In the genomic region with DNA sequence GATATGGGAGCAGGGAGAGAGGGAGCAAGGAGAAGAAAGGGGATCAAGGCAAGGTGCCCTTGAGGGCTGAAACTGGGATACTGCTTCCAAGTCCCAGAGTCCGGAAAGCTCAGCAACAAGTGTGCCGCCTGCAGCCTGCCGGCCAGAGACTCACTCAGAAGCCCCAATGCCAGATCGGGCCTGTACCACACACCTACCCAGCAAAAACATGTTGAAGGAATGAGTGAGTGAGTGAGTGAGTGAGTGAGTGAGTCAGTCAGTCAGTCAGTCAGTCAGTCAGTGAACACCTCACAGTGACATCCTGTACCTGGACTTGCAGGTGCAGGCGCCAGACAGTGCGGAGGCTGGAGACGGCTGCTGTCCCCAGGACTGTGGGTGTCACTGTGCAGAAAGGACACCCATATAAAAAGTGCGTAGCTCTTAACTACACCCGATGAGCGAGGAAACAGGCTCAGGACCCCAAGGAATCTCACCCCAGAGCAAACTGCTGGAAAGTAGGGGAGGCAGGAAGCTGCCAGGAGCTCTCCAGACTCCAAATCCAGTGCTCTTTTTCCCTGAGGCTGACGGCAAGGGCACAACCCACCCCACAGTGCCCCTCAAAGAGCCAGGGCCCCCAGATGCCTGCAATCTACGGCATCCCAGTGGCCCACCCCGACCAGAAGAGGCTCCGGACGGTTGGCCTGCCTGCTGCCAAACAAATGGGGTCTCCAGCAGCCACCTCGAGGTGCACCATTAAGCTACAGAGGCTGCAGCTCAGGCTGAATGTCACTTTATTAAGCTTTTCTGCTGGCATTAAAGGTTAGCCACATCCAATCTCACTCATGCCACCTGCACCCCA, we compare ENCODE assay signal across 1 cellular context.
TF ChIP-seq lines count a peak whose summit lies in the region.

No MANE protein-coding gene starts in this region.

TF ChIP-seq in WTC11, 78 proteins besides CTCF, POLR2A, EP300 and RAD21 (continued from another document):
- TF ChIP-seq, protein P1, sequence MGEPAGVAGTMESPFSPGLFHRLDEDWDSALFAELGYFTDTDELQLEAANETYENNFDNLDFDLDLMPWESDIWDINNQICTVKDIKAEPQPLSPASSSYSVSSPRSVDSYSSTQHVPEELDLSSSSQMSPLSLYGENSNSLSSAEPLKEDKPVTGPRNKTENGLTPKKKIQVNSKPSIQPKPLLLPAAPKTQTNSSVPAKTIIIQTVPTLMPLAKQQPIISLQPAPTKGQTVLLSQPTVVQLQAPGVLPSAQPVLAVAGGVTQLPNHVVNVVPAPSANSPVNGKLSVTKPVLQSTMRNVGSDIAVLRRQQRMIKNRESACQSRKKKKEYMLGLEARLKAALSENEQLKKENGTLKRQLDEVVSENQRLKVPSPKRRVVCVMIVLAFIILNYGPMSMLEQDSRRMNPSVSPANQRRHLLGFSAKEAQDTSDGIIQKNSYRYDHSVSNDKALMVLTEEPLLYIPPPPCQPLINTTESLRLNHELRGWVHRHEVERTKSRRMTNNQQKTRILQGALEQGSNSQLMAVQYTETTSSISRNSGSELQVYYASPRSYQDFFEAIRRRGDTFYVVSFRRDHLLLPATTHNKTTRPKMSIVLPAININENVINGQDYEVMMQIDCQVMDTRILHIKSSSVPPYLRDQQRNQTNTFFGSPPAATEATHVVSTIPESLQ (CRISPR knock-in tag; IDR thresholded peaks at IDR 0.05): no peak
- TF ChIP-seq, protein P2, sequence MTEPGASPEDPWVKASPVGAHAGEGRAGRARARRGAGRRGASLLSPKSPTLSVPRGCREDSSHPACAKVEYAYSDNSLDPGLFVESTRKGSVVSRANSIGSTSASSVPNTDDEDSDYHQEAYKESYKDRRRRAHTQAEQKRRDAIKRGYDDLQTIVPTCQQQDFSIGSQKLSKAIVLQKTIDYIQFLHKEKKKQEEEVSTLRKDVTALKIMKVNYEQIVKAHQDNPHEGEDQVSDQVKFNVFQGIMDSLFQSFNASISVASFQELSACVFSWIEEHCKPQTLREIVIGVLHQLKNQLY (CRISPR knock-in tag; IDR thresholded peaks at IDR 0.05): no peak
- TF ChIP-seq ZNF317 (CRISPR knock-in tag; IDR thresholded peaks at IDR 0.05; ENCODE audit: borderline replicate concordance, low read depth) (no peak), ZBTB21 (CRISPR knock-in tag; IDR thresholded peaks at IDR 0.05; ENCODE audit: borderline replicate concordance) (no peak), E2F5 (CRISPR knock-in tag; IDR thresholded peaks at IDR 0.05) (no peak)
- TF ChIP-seq, protein P3, sequence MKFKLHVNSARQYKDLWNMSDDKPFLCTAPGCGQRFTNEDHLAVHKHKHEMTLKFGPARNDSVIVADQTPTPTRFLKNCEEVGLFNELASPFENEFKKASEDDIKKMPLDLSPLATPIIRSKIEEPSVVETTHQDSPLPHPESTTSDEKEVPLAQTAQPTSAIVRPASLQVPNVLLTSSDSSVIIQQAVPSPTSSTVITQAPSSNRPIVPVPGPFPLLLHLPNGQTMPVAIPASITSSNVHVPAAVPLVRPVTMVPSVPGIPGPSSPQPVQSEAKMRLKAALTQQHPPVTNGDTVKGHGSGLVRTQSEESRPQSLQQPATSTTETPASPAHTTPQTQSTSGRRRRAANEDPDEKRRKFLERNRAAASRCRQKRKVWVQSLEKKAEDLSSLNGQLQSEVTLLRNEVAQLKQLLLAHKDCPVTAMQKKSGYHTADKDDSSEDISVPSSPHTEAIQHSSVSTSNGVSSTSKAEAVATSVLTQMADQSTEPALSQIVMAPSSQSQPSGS (CRISPR knock-in tag; IDR thresholded peaks at IDR 0.05; ENCODE audit: borderline replicate concordance, low read depth): no peak
TF ChIP-seq in WTC11: peak in this region for 0.
